In the genomic region with DNA sequence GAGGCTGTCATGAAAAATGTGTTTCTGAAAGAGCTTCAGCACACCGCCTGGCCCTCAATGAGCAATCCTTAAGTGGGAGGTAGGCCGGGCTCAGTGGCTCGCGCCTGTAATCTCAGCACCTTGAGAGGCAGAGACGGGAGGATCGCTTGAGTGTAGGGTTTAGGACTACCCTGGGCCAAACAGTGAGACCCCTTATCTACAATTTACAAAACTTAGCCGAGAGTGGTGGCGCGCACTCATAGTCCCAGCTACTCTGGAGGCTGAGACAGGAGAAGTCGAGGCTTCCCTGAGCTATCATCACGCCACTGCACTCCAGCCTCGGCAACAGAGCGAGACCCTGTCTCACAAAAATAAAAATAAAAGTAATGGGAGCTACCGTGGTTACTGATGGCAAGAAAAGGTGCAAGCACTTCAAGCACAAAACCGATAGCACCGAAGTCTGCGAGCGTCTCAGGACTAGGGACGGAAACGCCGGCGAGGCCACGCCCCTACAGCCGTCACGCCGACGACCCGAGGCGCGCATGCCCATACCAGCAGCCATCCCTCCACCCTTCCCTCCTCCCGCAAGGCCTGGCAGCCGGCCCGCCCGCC, we compare ENCODE assay signal across 8 cellular contexts. TPM values are rescaled to one million over a fixed set of nuclear protein-coding genes. Genes with fewer than 3 reads are reported as not detected.
DNase-seq lines count a peak whose midpoint lies in the region; ATAC-seq and TF ChIP-seq lines count a peak whose summit lies in the region.

No MANE protein-coding gene starts in this region.

- ATAC-seq in GM21619 (IDR thresholded peaks at IDR 0.05; ENCODE audit: unreplicated experiment) (peak; percentile 79), IMR-90 (ENCODE audit: low read depth) (peak; percentile 95), Panc1 (peak; percentile 95), naive B cell (ENCODE audit: low read depth in 2 of 2) (peak; percentile 80 to 81)
- ATAC-seq in stimulated activated effector memory CD8-positive, alpha-beta T cell treated with anti-CD3 and anti-CD28 coated beads, Interleukin-12 subunit alpha, Interleukin-12 subunit beta, amount 100 ng/mL, for 72 hours, result peak; percentile 89

- H3K27me3 ChIP-seq in IMR-90 (ENCODE audit: control insufficient read depth, insufficient read depth, low read length), result no peaks in the 10 kb centered on the region
- no peaks in the 10 kb centered on the region for H3K27me3 ChIP-seq in Panc1 (ENCODE audit: control insufficient read depth, insufficient read depth, low read length)

- H3K14ac ChIP-seq in IMR-90 (replicated peaks; ENCODE audit: low read depth, low read length), result peak overlapping the region; percentile 64

- no peak overlapping the region for H2BK15ac ChIP-seq in IMR-90 (ENCODE audit: low read depth, low read length)

- peak overlapping the region; percentile 90 to 99 (median 98) for H3K27ac Mint-ChIP-seq in naive B cell
- peak overlapping the region; percentile 90 for H3K27ac Mint-ChIP-seq in stimulated activated effector memory CD8-positive, alpha-beta T cell treated with anti-CD3 and anti-CD28 coated beads, Interleukin-12 subunit alpha, Interleukin-12 subunit beta, amount 100 ng/mL, for 72 hours

- TF ChIP-seq RAD21 in IMR-90 (IDR thresholded peaks at IDR 0.05; ENCODE audit: low read length), result no peak

- H3K4me1 Mint-ChIP-seq in naive B cell, result peaks cover 12 to 35% (median 31%) of the 10 kb centered on the region in 3 donors
- peaks cover 13% of the 10 kb centered on the region for H3K4me1 Mint-ChIP-seq in stimulated activated effector memory CD8-positive, alpha-beta T cell treated with anti-CD3 and anti-CD28 coated beads, Interleukin-12 subunit alpha, Interleukin-12 subunit beta, amount 100 ng/mL, for 72 hours

- H3K4me2 ChIP-seq in IMR-90 (ENCODE audit: low read depth, low read length), result peak overlapping the region; percentile 85

- peak; percentile 26 for DNase-seq in DMS153 treated with DMSO at 0.1 percent for 48 hours (lab: John Stamatoyannopoulos, UW; ENCODE audit: unreplicated experiment)
- DNase-seq in IMR-90, result peak; percentile 74
- DNase-seq in Panc1 (ENCODE audit: low read depth, low spot score), result peak; percentile 50
- DNase-seq in activated T-helper 1 cell treated with Interleukin-2 at 50 U/mL for 16 hours (ENCODE audit: low read depth), result peak; percentile 87
- peak; percentile 75 for DNase-seq in fibroblast of gingiva (ENCODE audit: low read depth)
- peak; percentile 87 for DNase-seq in naive B cell
- peak; percentile 81 to 94 for DNase-seq in stimulated activated effector memory CD8-positive, alpha-beta T cell treated with anti-CD3 and anti-CD28 coated beads, Interleukin-12 subunit alpha, Interleukin-12 subunit beta, amount 100 ng/mL, for 72 hours (ENCODE audit: low spot score in 2 of 2)

- TSS peak; percentile 15 for BruUV-seq in IMR-90 (replicated peaks; lab: Mats Ljungman, UMichigan)
- no TSS peak for BruUV-seq in Panc1 (replicated peaks; lab: Mats Ljungman, UMichigan)

- peak overlapping the region; percentile 94 for H3K9ac ChIP-seq in IMR-90 (ENCODE audit: low read depth, low read length)

- peak; percentile 25; the same call in 1 of the 2 replicates for TF ChIP-seq POLR2A in IMR-90 (IDR thresholded peaks at IDR 0.05; ENCODE audit: low read depth, low read length)

- H4K20me1 ChIP-seq in IMR-90 (ENCODE audit: insufficient read depth, low read length), result peaks cover 28% of the 10 kb centered on the region

- dilution Hi-C loops in IMR-90 (cut with HindIII; ENCODE audit: low sequenced_read_pairs, unreplicated experiment), result no loop called here

- H3K36me3 Mint-ChIP-seq in naive B cell, result peaks cover 5 to 13% of the 10 kb centered on the region in 2 donors
- peaks cover 59% of the 10 kb centered on the region for H3K36me3 Mint-ChIP-seq in stimulated activated effector memory CD8-positive, alpha-beta T cell treated with anti-CD3 and anti-CD28 coated beads, Interleukin-12 subunit alpha, Interleukin-12 subunit beta, amount 100 ng/mL, for 72 hours

- peak overlapping the region; percentile 92 for H3K4me3 ChIP-seq in IMR-90 (ENCODE audit: insufficient read depth, low read depth, low read length)
- peak overlapping the region; percentile 76 to 97 for H3K4me3 ChIP-seq in Panc1 (ENCODE audit: low read depth in 2 of 2, low read length in 2 of 2)

- H3K18ac ChIP-seq in IMR-90 (ENCODE audit: low read depth, low read length), result no peak overlapping the region

- TF ChIP-seq CTCF in IMR-90 (conservative IDR thresholded peaks at IDR 0.05; ENCODE audit: low read depth, low read length) (no peak), Panc1 (IDR thresholded peaks at IDR 0.05) (no peak)

- no peaks in the 10 kb centered on the region for H3K9me3 ChIP-seq in IMR-90 (ENCODE audit: control insufficient read depth, insufficient read depth, low read length)
- no peaks in the 10 kb centered on the region for H3K9me3 ChIP-seq in Panc1 (ENCODE audit: control insufficient read depth, insufficient read depth, low read depth, low read length)

- in situ Hi-C loops in IMR-90 (cut with MboI; ENCODE audit: low sequenced_read_pairs) (no loop called here), Panc1 (cut with HindIII; ENCODE audit: low pct_unique_long_range_greater_than_20kb, low sequenced_read_pairs) (no loop called here)

- H3K9me3 Mint-ChIP-seq in naive B cell, result peaks cover 0 to 2% (median 0%) of the 10 kb centered on the region in 7 donors
- no peaks in the 10 kb centered on the region for H3K9me3 Mint-ChIP-seq in stimulated activated effector memory CD8-positive, alpha-beta T cell treated with anti-CD3 and anti-CD28 coated beads, Interleukin-12 subunit alpha, Interleukin-12 subunit beta, amount 100 ng/mL, for 72 hours

- H3K9me1 ChIP-seq in IMR-90 (ENCODE audit: insufficient read depth, low read length), result no peaks in the 10 kb centered on the region

- H2AK5ac ChIP-seq in IMR-90 (ENCODE audit: low read depth, low read length), result no peak overlapping the region

- POLR2A ChIA-PET in IMR-90 (lab: Charles Lee; ENCODE audit: unreplicated experiment), result interaction anchor here (0.6 kb wide), 1 partner anchor 46 kb away, joined by 3 read pairs; no protein-coding TSS in a partner anchor
- POLR2A ChIA-PET in Panc1 (lab: Charles Lee), result no interaction called here

- WGBS in IMR-90 (ENCODE audit: extremely low coverage in 2 of 2, insufficient read length in 1 of 2), 2 experiments, result no CpG with 5 or more reads among the region's 34 CpGs

- H2AFZ ChIP-seq in IMR-90 (replicated peaks; ENCODE audit: low read length, poor library complexity), result peak overlapping the region; percentile 95

- H3K27ac ChIP-seq in IMR-90 (ENCODE audit: insufficient read depth, low read length), result peak overlapping the region; percentile 22
- H3K27ac ChIP-seq in Panc1 (ENCODE audit: low read length), result peak overlapping the region; percentile 86

- H2BK20ac ChIP-seq in IMR-90 (ENCODE audit: low read depth, low read length), result no peak overlapping the region

- 0 out of 2 replicates have a peak overlapping the region, but pooled peaks have one; percentile 72 for H3K56ac ChIP-seq in IMR-90 (ENCODE audit: extremely low read depth, insufficient read depth, low read length)

- no peak overlapping the region for H2BK120ac ChIP-seq in IMR-90 (ENCODE audit: low read depth, low read length)

- intact Hi-C loops in IMR-90 (cut with micrococcal nuclease) (loop anchor here (1.0 kb wide), 1 partner anchor 22 kb away; no protein-coding TSS in a partner anchor), Panc1 (cut with micrococcal nuclease; ENCODE audit: unreplicated experiment) (no loop called here)

- H3K79me1 ChIP-seq in IMR-90 (ENCODE audit: low read depth in 1 of 2, low read length in 2 of 2), result peaks cover 20 to 24% of the 10 kb centered on the region in 2 experiments

- peak overlapping the region; percentile 12 for H2AK9ac ChIP-seq in IMR-90 (replicated peaks; ENCODE audit: low read depth, low read length, poor library complexity)

- CTCF ChIA-PET in IMR-90 (lab: Yijun Ruan, JAX), result no interaction called here
- CTCF ChIA-PET in Panc1 (lab: Charles Lee), result no interaction called here

- peak overlapping the region; percentile 63 for H3K4ac ChIP-seq in IMR-90 (ENCODE audit: low read depth, low read length)

- H3K27me3 Mint-ChIP-seq in naive B cell, result no peaks in the 10 kb centered on the region

- peaks cover 2% of the 10 kb centered on the region for H3K4me1 ChIP-seq in IMR-90 (ENCODE audit: control insufficient read depth, insufficient read depth, low read length)
- peaks cover 3% of the 10 kb centered on the region; the same call in 1 of the 2 replicates for H3K4me1 ChIP-seq in Panc1 (ENCODE audit: control insufficient read depth, insufficient read depth, low read length)

- peak overlapping the region; percentile 49 to 87; a peak in 2 of 4 replicates for H4K8ac ChIP-seq in IMR-90 (ENCODE audit: low read depth in 2 of 2, low read length in 2 of 2)

- peak overlapping the region; percentile 58 for H3K23ac ChIP-seq in IMR-90 (ENCODE audit: low read depth, low read length)

- H3K36me3 ChIP-seq in IMR-90 (ENCODE audit: control insufficient read depth, insufficient read depth, low read length), result peaks cover 16% of the 10 kb centered on the region
- peaks cover 18% of the 10 kb centered on the region for H3K36me3 ChIP-seq in Panc1 (ENCODE audit: control insufficient read depth, insufficient read depth, low read length)

- peak overlapping the region; percentile 90 to 100 (median 98) for H3K4me3 Mint-ChIP-seq in naive B cell
- peak overlapping the region; percentile 85 for H3K4me3 Mint-ChIP-seq in stimulated activated effector memory CD8-positive, alpha-beta T cell treated with anti-CD3 and anti-CD28 coated beads, Interleukin-12 subunit alpha, Interleukin-12 subunit beta, amount 100 ng/mL, for 72 hours

- H4K91ac ChIP-seq in IMR-90 (ENCODE audit: insufficient read depth, low read depth, low read length), result no peak overlapping the region

- peak overlapping the region; percentile 25 for H2BK5ac ChIP-seq in IMR-90 (ENCODE audit: low read depth, low read length, poor library complexity, severe bottlenecking)

- H4K5ac ChIP-seq in IMR-90 (ENCODE audit: low read depth, low read length), result no peak overlapping the region

RNA-seq across cellular contexts. Expression of a gene that starts 0.6 kb away (rescaled TPM):
- total RNA-seq in IMR-90 (2012; rRNA removed), result 99.4 and 109 TPM in 2 replicates
- polyA plus RNA-seq in IMR-90 (2012; rRNA removed), result 19.9 and 34.5 TPM in 2 replicates
- 5.5 and 19.0 TPM in 2 replicates for polyA plus RNA-seq in IMR-90 (2012; cell fraction: cytosol; rRNA removed)
- 14.9 and 23.0 TPM in 2 replicates for polyA plus RNA-seq in IMR-90 (2012; cell fraction: nucleus; rRNA removed; ENCODE audit: low replicate concordance)
- total RNA-seq in Panc1 (2021; ENCODE audit: unreplicated experiment), result 36.2 TPM
- 24.1 TPM for polyA plus RNA-seq in Panc1 (2012; ENCODE audit: insufficient read length)
- 10 to 100 TPM; 35.1 to 75.3 (median 62.8) TPM for polyA plus RNA-seq in naive B cell (ENCODE audit: low read depth in 6 of 6)

RNA-seq across cellular contexts. Expression of a gene that starts 22.8 kb away (rescaled TPM):
- total RNA-seq in IMR-90 (2012; rRNA removed) (0.54 and 0.56 TPM in 2 replicates), Panc1 (2021; ENCODE audit: unreplicated experiment) (0.44 TPM)
- polyA plus RNA-seq in IMR-90 (2012; rRNA removed) (0.50 and 0.55 TPM in 2 replicates), naive B cell (ENCODE audit: low read depth in 6 of 6) (10 to 100 TPM in 1 of 6 donors, 1 to 10 TPM in 5; 2.8 to 13.3 (median 6.4) TPM)
- polyA plus RNA-seq in IMR-90 (2012; cell fraction: cytosol; rRNA removed), result 0.01 and 0.14 TPM in 2 replicates
- polyA plus RNA-seq in IMR-90 (2012; cell fraction: nucleus; rRNA removed; ENCODE audit: low replicate concordance), result 0.08 and 0.57 TPM in 2 replicates
- polyA plus RNA-seq in Panc1 (2012; ENCODE audit: insufficient read length), result not detected

RNA-seq across cellular contexts. Expression of a gene that starts 43.5 kb away (rescaled TPM):
- total RNA-seq in IMR-90 (2012; rRNA removed), result not detected in 2 replicates
- polyA plus RNA-seq in IMR-90 (2012; rRNA removed), result not detected in 2 replicates
- polyA plus RNA-seq in IMR-90 (2012; cell fraction: cytosol; rRNA removed), result not detected in 2 replicates
- polyA plus RNA-seq in IMR-90 (2012; cell fraction: nucleus; rRNA removed; ENCODE audit: low replicate concordance), result not detected in 2 replicates
- total RNA-seq in Panc1 (2021; ENCODE audit: unreplicated experiment), result not detected
- not detected for polyA plus RNA-seq in Panc1 (2012; ENCODE audit: insufficient read length)
- 1 to 10 TPM in 2 of 6 donors, under 1 TPM in 3, not detected in 1; 0.25 to 1.1 (median 0.85) TPM for polyA plus RNA-seq in naive B cell (ENCODE audit: low read depth in 6 of 6)

Comparison
In these comparisons a context has a peak if more than half of its experiments do, and no peak if none do; other contexts are left out.
1. Peak in every context shown above with its lines: DNase-seq, ATAC-seq, H3K4me3 ChIP-seq and H3K27ac ChIP-seq.
2. DNase-seq: peak in every context shown above with its lines; median percentile 88 in stimulated activated effector memory CD8-positive, alpha-beta T cell treated with anti-CD3 and anti-CD28 coated beads, Interleukin-12 subunit alpha, Interleukin-12 subunit beta, amount 100 ng/mL, for 72 hours; 87 in activated T-helper 1 cell treated with Interleukin-2 at 50 U/mL for 16 hours; 87 in naive B cell; 75 in fibroblast of gingiva; 74 in IMR-90; 50 in Panc1; 26 in DMS153 treated with DMSO at 0.1 percent for 48 hours.